2 cellular contexts compared by ENCODE assay signal in the genomic region with DNA sequence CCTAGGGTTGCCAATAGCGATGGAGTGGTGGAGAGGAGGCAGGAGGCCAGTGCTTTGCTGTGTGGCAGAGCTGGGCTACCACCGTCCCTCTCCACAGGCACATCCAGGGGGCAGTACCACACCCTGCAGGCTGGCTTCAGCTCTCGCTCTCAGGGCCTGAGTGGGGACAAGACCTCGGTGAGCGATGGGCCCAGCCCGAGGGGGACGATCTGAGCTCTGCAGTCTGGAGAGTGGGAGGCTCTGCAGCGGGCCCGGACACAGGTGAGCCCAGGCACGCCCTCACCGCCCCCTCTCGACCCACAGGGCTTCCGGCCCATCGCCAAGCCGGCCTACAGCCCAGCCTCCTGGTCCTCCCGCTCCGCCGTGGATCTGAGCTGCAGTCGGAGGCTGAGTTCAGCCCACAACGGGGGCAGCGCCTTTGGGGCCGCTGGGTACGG.
TF ChIP-seq lines count a peak whose summit lies in the region.

No MANE protein-coding gene starts in this region.

TF ChIP-seq in IMR-90, 13 proteins besides CTCF, POLR2A, EP300 and RAD21:
- TF ChIP-seq MAFK (IDR thresholded peaks at IDR 0.05; ENCODE audit: low read depth, low read length) (no peak), SMC3 (IDR thresholded peaks at IDR 0.05; ENCODE audit: low read depth, low read length) (no peak), BHLHE40 (IDR thresholded peaks at IDR 0.05; ENCODE audit: low read depth, low read length) (no peak), NFE2L2 (IDR thresholded peaks at IDR 0.05; ENCODE audit: low read depth, low read length) (no peak), RCOR1 (IDR thresholded peaks at IDR 0.05; ENCODE audit: insufficient replicate concordance, low read length) (no peak)
- TF ChIP-seq, protein P1, sequence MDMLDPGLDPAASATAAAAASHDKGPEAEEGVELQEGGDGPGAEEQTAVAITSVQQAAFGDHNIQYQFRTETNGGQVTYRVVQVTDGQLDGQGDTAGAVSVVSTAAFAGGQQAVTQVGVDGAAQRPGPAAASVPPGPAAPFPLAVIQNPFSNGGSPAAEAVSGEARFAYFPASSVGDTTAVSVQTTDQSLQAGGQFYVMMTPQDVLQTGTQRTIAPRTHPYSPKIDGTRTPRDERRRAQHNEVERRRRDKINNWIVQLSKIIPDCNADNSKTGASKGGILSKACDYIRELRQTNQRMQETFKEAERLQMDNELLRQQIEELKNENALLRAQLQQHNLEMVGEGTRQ (IDR thresholded peaks at IDR 0.05; ENCODE audit: low read depth, low read length) = no peak
TF ChIP-seq in IMR-90: peak in this region for 0.

TF ChIP-seq in K562, 482 proteins besides CTCF, POLR2A, EP300 and RAD21:
- TF ChIP-seq RBFOX2 (IDR thresholded peaks at IDR 0.05; ENCODE audit: low read depth, low read length) (0 out of 2 replicates have a peak, but pooled peaks have one; percentile 3), POLR2G (IDR thresholded peaks at IDR 0.05; ENCODE audit: low read depth, low read length) (0 out of 2 replicates have a peak, but pooled peaks have one; percentile 28), KAT8 (IDR thresholded peaks at IDR 0.05; ENCODE audit: low read depth) (no peak), KDM2B (CRISPR knock-in tag; IDR thresholded peaks at IDR 0.05) (no peak)
